26 cellular contexts compared by ENCODE assay signal in genomic region chr10:74870191-74870590, GRCh38.
"Had no signal": no experiment of that assay in that cellular context is flagged by ENCODE, and none has a peak within 500 bp of the region (broad histone marks: within the 10 kb centered on the region; RNA-seq: fewer than 3 reads in every experiment).

No MANE protein-coding gene starts in this region.

- DNase-seq: stimulated activated CD4-positive, alpha-beta T cell treated with anti-CD3 and anti-CD28 coated beads, Interleukin-2, amount 100 ng/mL, for 48 hours; stimulated activated CD4-positive, alpha-beta T cell treated with anti-CD3 and anti-CD28 coated beads, Interleukin-4, amount 100 ng/mL, for 1 hour; stimulated activated CD4-positive, alpha-beta T cell treated with anti-CD3 and anti-CD28 coated beads, Interleukin-4, amount 100 ng/mL, for 24 hours; stimulated activated CD4-positive, alpha-beta T cell treated with anti-CD3 and anti-CD28 coated beads, Interleukin-4, amount 100 ng/mL, for 4 hours; stimulated activated CD8-positive, alpha-beta memory T cell treated with anti-CD3 and anti-CD28 coated beads, Interleukin-4, amount 100 ng/mL, for 48 hours; stimulated activated naive B cell treated with anti-CD40 and anti-IgM and Interleukin-4, amounts not matched to agents 10 μg/mL and 1 μg/mL and 100 μg/mL, for 72 hours; stimulated activated naive CD4-positive, alpha-beta T cell; stimulated activated naive CD4-positive, alpha-beta T cell treated with Interleukin-2 at 50 U/mL for 16 hours; stimulated activated naive CD8-positive, alpha-beta T cell treated with anti-CD3 and anti-CD28 coated beads, Interleukin-15, amount 100 ng/mL, for 72 hours; stimulated activated naive CD8-positive, alpha-beta T cell treated with anti-CD3 and anti-CD28 coated beads, Interleukin-15, Interleukin-2, amounts not matched to agents 100 U/mL and 50 U/mL, for 24 hours; stomach; substantia nigra; testis; thyroid gland; tibial artery; transverse colon; trophoblast cell; upper lobe of left lung; upper lobe of right lung; uterus had no signal

- H3K9me3 ChIP-seq: stomach, suprapubic skin, testis, thoracic aorta, thyroid gland, tibial artery, tibial nerve, transverse colon, upper lobe of left lung, upper lobe of right lung, uterus, vagina had no signal

- H3K4me1 ChIP-seq: uterus had no signal

- H3K36me3 ChIP-seq: stomach, suprapubic skin, thoracic aorta, thyroid gland, tibial artery, tibial nerve, transverse colon, upper lobe of left lung, upper lobe of right lung, uterus, vagina had no signal

- H3K27me3 ChIP-seq: stomach, suprapubic skin, testis, thyroid gland, tibial artery, tibial nerve, transverse colon, upper lobe of left lung, upper lobe of right lung, uterus, vagina had no signal

- H3K27ac ChIP-seq: suprapubic skin, testis, thoracic aorta, thyroid gland, tibial artery, tibial nerve, transverse colon, upper lobe of left lung, upper lobe of right lung, uterus, vagina had no signal

- ATAC-seq: stimulated activated effector memory CD8-positive, alpha-beta T cell treated with anti-CD3 and anti-CD28 coated beads, Interleukin-12 subunit alpha, Interleukin-12 subunit beta, amount 100 ng/mL, for 72 hours; stimulated activated memory B cell treated with anti-CD40 and anti-IgM and Interleukin-4, amounts not matched to agents 10 μg/mL and 1 μg/mL and 100 μg/mL, for 72 hours; stimulated activated naive B cell treated with anti-CD40 and anti-IgM and Interleukin-4, amounts not matched to agents 10 μg/mL and 1 μg/mL and 100 μg/mL, for 72 hours; stimulated activated naive CD8-positive, alpha-beta T cell treated with anti-CD3 and anti-CD28 coated beads, Interleukin-15, amount 100 ng/mL, for 72 hours; stimulated activated naive CD8-positive, alpha-beta T cell treated with anti-CD3 and anti-CD28 coated beads, Interleukin-15, Interleukin-2, amounts not matched to agents 100 U/mL and 50 U/mL, for 24 hours; upper lobe of right lung had no signal

- H3K4me3 ChIP-seq: stomach, suprapubic skin, testis, thoracic aorta, thyroid gland, tibial artery, tibial nerve, transverse colon, upper lobe of left lung, upper lobe of right lung, uterus, vagina had no signal
